ENCODE assay signal across 1 cellular context in the genomic region with DNA sequence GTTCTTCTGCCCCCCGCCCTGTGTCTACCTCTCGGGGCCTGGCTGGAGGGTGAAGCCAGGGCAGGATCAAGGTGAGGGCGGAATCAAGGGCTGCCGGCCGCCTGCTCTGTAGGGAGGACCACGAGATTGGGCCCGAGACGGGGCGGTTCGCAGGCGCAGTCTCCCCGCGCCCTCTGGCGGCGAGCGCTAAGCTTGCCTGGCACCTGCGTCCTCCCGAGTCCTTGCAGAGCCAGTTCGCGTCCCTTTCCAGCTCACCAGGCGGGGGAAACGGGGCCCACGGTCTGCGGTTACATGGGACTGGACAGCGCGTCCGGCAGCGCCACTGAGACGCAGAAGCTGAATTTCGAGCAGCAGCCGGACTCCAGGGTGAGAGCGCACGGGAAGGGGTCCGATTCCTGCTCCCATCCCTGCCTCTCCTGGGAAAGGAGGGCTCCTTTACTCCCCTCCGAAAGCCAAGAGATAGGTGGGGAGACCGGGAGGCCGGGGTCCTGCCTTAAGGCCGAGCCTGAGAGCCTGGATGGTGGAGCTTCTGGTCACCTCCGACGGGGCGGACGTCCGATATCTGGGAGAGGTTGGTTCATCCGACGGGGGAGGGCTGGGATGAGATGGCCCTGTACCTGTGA.
TF ChIP-seq lines count a peak whose summit lies in the region.

No MANE protein-coding gene starts in this region.

TF ChIP-seq in GM23338, 12 proteins besides CTCF, POLR2A, EP300 and RAD21:
- TF ChIP-seq, protein P1, sequence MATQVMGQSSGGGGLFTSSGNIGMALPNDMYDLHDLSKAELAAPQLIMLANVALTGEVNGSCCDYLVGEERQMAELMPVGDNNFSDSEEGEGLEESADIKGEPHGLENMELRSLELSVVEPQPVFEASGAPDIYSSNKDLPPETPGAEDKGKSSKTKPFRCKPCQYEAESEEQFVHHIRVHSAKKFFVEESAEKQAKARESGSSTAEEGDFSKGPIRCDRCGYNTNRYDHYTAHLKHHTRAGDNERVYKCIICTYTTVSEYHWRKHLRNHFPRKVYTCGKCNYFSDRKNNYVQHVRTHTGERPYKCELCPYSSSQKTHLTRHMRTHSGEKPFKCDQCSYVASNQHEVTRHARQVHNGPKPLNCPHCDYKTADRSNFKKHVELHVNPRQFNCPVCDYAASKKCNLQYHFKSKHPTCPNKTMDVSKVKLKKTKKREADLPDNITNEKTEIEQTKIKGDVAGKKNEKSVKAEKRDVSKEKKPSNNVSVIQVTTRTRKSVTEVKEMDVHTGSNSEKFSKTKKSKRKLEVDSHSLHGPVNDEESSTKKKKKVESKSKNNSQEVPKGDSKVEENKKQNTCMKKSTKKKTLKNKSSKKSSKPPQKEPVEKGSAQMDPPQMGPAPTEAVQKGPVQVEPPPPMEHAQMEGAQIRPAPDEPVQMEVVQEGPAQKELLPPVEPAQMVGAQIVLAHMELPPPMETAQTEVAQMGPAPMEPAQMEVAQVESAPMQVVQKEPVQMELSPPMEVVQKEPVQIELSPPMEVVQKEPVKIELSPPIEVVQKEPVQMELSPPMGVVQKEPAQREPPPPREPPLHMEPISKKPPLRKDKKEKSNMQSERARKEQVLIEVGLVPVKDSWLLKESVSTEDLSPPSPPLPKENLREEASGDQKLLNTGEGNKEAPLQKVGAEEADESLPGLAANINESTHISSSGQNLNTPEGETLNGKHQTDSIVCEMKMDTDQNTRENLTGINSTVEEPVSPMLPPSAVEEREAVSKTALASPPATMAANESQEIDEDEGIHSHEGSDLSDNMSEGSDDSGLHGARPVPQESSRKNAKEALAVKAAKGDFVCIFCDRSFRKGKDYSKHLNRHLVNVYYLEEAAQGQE (IDR thresholded peaks at IDR 0.05; ENCODE audit: unreplicated experiment): no peak
TF ChIP-seq in GM23338: peak in this region for 0.
